In genomic region chr15:52872036-52872818, GRCh38 we compare ENCODE assay signal across 40 cellular contexts.
"Had no signal": no experiment of that assay in that cellular context is flagged by ENCODE, and none has a peak within 500 bp of the region (broad histone marks: within the 10 kb centered on the region; RNA-seq: fewer than 3 reads in every experiment).

No MANE protein-coding gene starts in this region.

- H3K27ac Mint-ChIP-seq: activated naive CD4-positive, alpha-beta T cell treated with anti-CD3 and anti-CD28 coated beads for 36 hours; activated naive CD4-positive, alpha-beta T cell treated with anti-CD3 and anti-CD28 coated beads, Interleukin-2, amount 10 ng/mL, durations not matched to agents 7 days and 5 days; activated naive CD4-positive, alpha-beta T cell treated with anti-CD3 and anti-CD28 coated beads, Interleukin-2, amount 50 U/mL, for 24 hours; activated naive CD4-positive, alpha-beta T cell treated with anti-CD3 and anti-CD28 coated beads, Interleukin-2, amount 50 U/mL, for 72 hours; activated naive CD8-positive, alpha-beta T cell; activated naive CD8-positive, alpha-beta T cell treated with anti-CD3 and anti-CD28 coated beads for 36 hours; activated naive CD8-positive, alpha-beta T cell treated with anti-CD3 and anti-CD28 coated beads, Interleukin-2, amount 10 ng/mL, durations not matched to agents 7 days and 5 days; activated naive CD8-positive, alpha-beta T cell treated with anti-CD3 and anti-CD28 coated beads, Interleukin-2, amount 50 U/mL, for 24 hours; activated T-cell treated with anti-CD3 and anti-CD28 coated beads, Interleukin-2, amount 50 U/mL, for 24 hours; activated T-cell treated with anti-CD3 and anti-CD28 coated beads, Interleukin-2, amount 50 U/mL, for 72 hours; activated T-helper 1 cell treated with anti-CD3 and anti-CD28 coated beads, Interleukin-12 subunit alpha, Interleukin-12 subunit beta, Interleukin-2, Interleukin-4 antibody, amounts not matched to agents 30 ng/mL and 10 ng/mL and 1 ng/mL, durations not matched to agents 14 hours and 24 hours and 36 hours; activated T-helper 17 cell treated with anti-CD3 and anti-CD28 coated beads, Interleukin-2, amount 50 U/mL, for 72 hours; activated T-helper 2 cell treated with anti-CD3 and anti-CD28 coated beads, Interferon-gamma antibody, Interleukin-2, Interleukin-4, amounts not matched to agents 10 μg/mL and 5 μg/mL and 100 μg/mL, durations not matched to agents 14 hours and 24 hours and 36 hours; brain had no signal

- FAIRE-seq: astrocyte, bronchial epithelial cell had no signal

- H3K4me1 ChIP-seq: adrenal gland, ascending aorta, breast epithelium had no signal

- H3K4me3 ChIP-seq: adrenal gland, ascending aorta, breast epithelium, cardiac muscle cell had no signal

- H3K9me3 Mint-ChIP-seq: activated naive CD4-positive, alpha-beta T cell treated with anti-CD3 and anti-CD28 coated beads for 36 hours; activated naive CD4-positive, alpha-beta T cell treated with anti-CD3 and anti-CD28 coated beads, Interleukin-2, amount 10 ng/mL, durations not matched to agents 7 days and 5 days; activated naive CD8-positive, alpha-beta T cell treated with anti-CD3 and anti-CD28 coated beads for 36 hours; activated naive CD8-positive, alpha-beta T cell treated with anti-CD3 and anti-CD28 coated beads, Interleukin-2, amount 10 ng/mL, durations not matched to agents 7 days and 5 days; activated T-cell treated with anti-CD3 and anti-CD28 coated beads, Interleukin-2, amount 50 U/mL, for 24 hours; activated T-cell treated with anti-CD3 and anti-CD28 coated beads, Interleukin-2, amount 50 U/mL, for 72 hours; activated T-helper 1 cell treated with anti-CD3 and anti-CD28 coated beads, Interleukin-12 subunit alpha, Interleukin-12 subunit beta, Interleukin-2, Interleukin-4 antibody, amounts not matched to agents 30 ng/mL and 10 ng/mL and 1 ng/mL, durations not matched to agents 14 hours and 24 hours and 36 hours; activated T-helper 17 cell treated with anti-CD3 and anti-CD28 coated beads, Interleukin-2, amount 50 U/mL, for 72 hours; activated T-helper 2 cell treated with anti-CD3 and anti-CD28 coated beads, Interferon-gamma antibody, Interleukin-2, Interleukin-4, amounts not matched to agents 10 μg/mL and 5 μg/mL and 100 μg/mL, durations not matched to agents 14 hours and 24 hours and 36 hours; brain had no signal

- H3K4me3 Mint-ChIP-seq: activated naive CD4-positive, alpha-beta T cell treated with anti-CD3 and anti-CD28 coated beads for 36 hours; activated naive CD4-positive, alpha-beta T cell treated with anti-CD3 and anti-CD28 coated beads, Interleukin-2, amount 10 ng/mL, durations not matched to agents 7 days and 5 days; activated naive CD4-positive, alpha-beta T cell treated with anti-CD3 and anti-CD28 coated beads, Interleukin-2, amount 50 U/mL, for 24 hours; activated naive CD8-positive, alpha-beta T cell; activated naive CD8-positive, alpha-beta T cell treated with anti-CD3 and anti-CD28 coated beads for 36 hours; activated naive CD8-positive, alpha-beta T cell treated with anti-CD3 and anti-CD28 coated beads, Interleukin-2, amount 10 ng/mL, durations not matched to agents 7 days and 5 days; activated naive CD8-positive, alpha-beta T cell treated with anti-CD3 and anti-CD28 coated beads, Interleukin-2, amount 50 U/mL, for 24 hours; activated T-cell treated with anti-CD3 and anti-CD28 coated beads, Interleukin-2, amount 50 U/mL, for 24 hours; activated T-cell treated with anti-CD3 and anti-CD28 coated beads, Interleukin-2, amount 50 U/mL, for 4 hours; activated T-cell treated with anti-CD3 and anti-CD28 coated beads, Interleukin-2, amount 50 U/mL, for 72 hours; activated T-helper 1 cell treated with anti-CD3 and anti-CD28 coated beads, Interleukin-12 subunit alpha, Interleukin-12 subunit beta, Interleukin-2, Interleukin-4 antibody, amounts not matched to agents 30 ng/mL and 10 ng/mL and 1 ng/mL, durations not matched to agents 14 hours and 24 hours and 36 hours; activated T-helper 17 cell treated with anti-CD3 and anti-CD28 coated beads, Interleukin-2, amount 50 U/mL, for 72 hours; brain; central memory CD8-positive, alpha-beta T cell had no signal

- H3K27me3 Mint-ChIP-seq: activated naive CD4-positive, alpha-beta T cell treated with anti-CD3 and anti-CD28 coated beads, Interleukin-2, amount 10 ng/mL, durations not matched to agents 7 days and 5 days; activated naive CD8-positive, alpha-beta T cell treated with anti-CD3 and anti-CD28 coated beads, Interleukin-2, amount 10 ng/mL, durations not matched to agents 7 days and 5 days had no signal

- H3K36me3 ChIP-seq: adrenal gland, ascending aorta, brain microvascular endothelial cell, breast epithelium, cardiac muscle cell had no signal

- H3K27ac ChIP-seq: adrenal gland, ascending aorta, brain microvascular endothelial cell, breast epithelium, cardiac muscle cell had no signal

- H3K4me1 Mint-ChIP-seq: activated naive CD4-positive, alpha-beta T cell treated with anti-CD3 and anti-CD28 coated beads, Interleukin-2, amount 10 ng/mL, durations not matched to agents 7 days and 5 days; activated naive CD4-positive, alpha-beta T cell treated with anti-CD3 and anti-CD28 coated beads, Interleukin-2, amount 50 U/mL, for 24 hours; activated naive CD8-positive, alpha-beta T cell treated with anti-CD3 and anti-CD28 coated beads for 36 hours; activated naive CD8-positive, alpha-beta T cell treated with anti-CD3 and anti-CD28 coated beads, Interleukin-2, amount 10 ng/mL, durations not matched to agents 7 days and 5 days; activated naive CD8-positive, alpha-beta T cell treated with anti-CD3 and anti-CD28 coated beads, Interleukin-2, amount 50 U/mL, for 24 hours; activated T-helper 17 cell treated with anti-CD3 and anti-CD28 coated beads, Interleukin-2, amount 50 U/mL, for 72 hours; central memory CD8-positive, alpha-beta T cell had no signal

- DNase-seq: activated effector memory CD4-positive, alpha-beta T cell treated with anti-CD3 and anti-CD28 coated beads, Interleukin-2, amount 50 U/mL, for 16 hours; activated effector memory CD4-positive, alpha-beta T cell treated with Interleukin-2 at 50 U/mL for 16 hours; activated gamma-delta T cell; activated gamma-delta T cell treated with Interleukin-2 at 50 U/mL for 16 hours; activated naive CD4-positive, alpha-beta T cell; activated naive CD4-positive, alpha-beta T cell treated with anti-CD3 and anti-CD28 coated beads for 36 hours; activated naive CD4-positive, alpha-beta T cell treated with anti-CD3 and anti-CD28 coated beads, Interleukin-2, amount 10 ng/mL, durations not matched to agents 7 days and 5 days; activated naive CD4-positive, alpha-beta T cell treated with anti-CD3 and anti-CD28 coated beads, Interleukin-2, amount 50 U/mL, for 16 hours; activated naive CD4-positive, alpha-beta T cell treated with Interleukin-2 at 50 U/mL for 16 hours; activated naive CD8-positive, alpha-beta T cell treated with anti-CD3 and anti-CD28 coated beads for 36 hours; activated naive CD8-positive, alpha-beta T cell treated with anti-CD3 and anti-CD28 coated beads, Interleukin-2, amount 10 ng/mL, durations not matched to agents 7 days and 5 days; activated naive CD8-positive, alpha-beta T cell treated with anti-CD3 and anti-CD28 coated beads, Interleukin-2, amount 50 U/mL, for 24 hours; activated T-cell treated with anti-CD3 and anti-CD28 coated beads for 4 hours; activated T-cell treated with anti-CD3 and anti-CD28 coated beads, Interleukin-2, amount 50 U/mL, for 1 hour; activated T-cell treated with anti-CD3 and anti-CD28 coated beads, Interleukin-2, amount 50 U/mL, for 24 hours; activated T-cell treated with anti-CD3 and anti-CD28 coated beads, Interleukin-2, amount 50 U/mL, for 4 hours; activated T-cell treated with anti-CD3 and anti-CD28 coated beads, Interleukin-2, amount 50 U/mL, for 48 hours; activated T-cell treated with anti-CD3 and anti-CD28 coated beads, Interleukin-2, amount 50 U/mL, for 72 hours; adrenal gland; amniotic stem cell; amygdala; anterior cingulate cortex; aorta; brain microvascular endothelial cell; caudate nucleus; central memory CD4-positive, alpha-beta T cell; cerebellar nuclear complex had no signal

- ATAC-seq: activated naive CD4-positive, alpha-beta T cell treated with anti-CD3 and anti-CD28 coated beads, Interleukin-2, amount 50 U/mL, for 72 hours; activated naive CD8-positive, alpha-beta T cell treated with anti-CD3 and anti-CD28 coated beads, Interleukin-2, amount 50 U/mL, for 24 hours; activated T-cell treated with anti-CD3 and anti-CD28 coated beads, Interleukin-2, amount 50 U/mL, for 4 hours; activated T-cell treated with anti-CD3 and anti-CD28 coated beads, Interleukin-2, amount 50 U/mL, for 72 hours; activated T-helper 17 cell treated with anti-CD3 and anti-CD28 coated beads, Interleukin-2, amount 50 U/mL, for 72 hours had no signal

- H3K9me3 ChIP-seq: adrenal gland, ascending aorta, breast epithelium had no signal

- H3K36me3 Mint-ChIP-seq: activated naive CD4-positive, alpha-beta T cell treated with anti-CD3 and anti-CD28 coated beads, Interleukin-2, amount 10 ng/mL, durations not matched to agents 7 days and 5 days; activated naive CD4-positive, alpha-beta T cell treated with anti-CD3 and anti-CD28 coated beads, Interleukin-2, amount 50 U/mL, for 24 hours; activated naive CD8-positive, alpha-beta T cell; activated naive CD8-positive, alpha-beta T cell treated with anti-CD3 and anti-CD28 coated beads for 36 hours; activated naive CD8-positive, alpha-beta T cell treated with anti-CD3 and anti-CD28 coated beads, Interleukin-2, amount 10 ng/mL, durations not matched to agents 7 days and 5 days; brain had no signal

- H3K27me3 ChIP-seq: adrenal gland, ascending aorta, brain microvascular endothelial cell had no signal
